1 cellular context compared by ENCODE assay signal in the genomic region with DNA sequence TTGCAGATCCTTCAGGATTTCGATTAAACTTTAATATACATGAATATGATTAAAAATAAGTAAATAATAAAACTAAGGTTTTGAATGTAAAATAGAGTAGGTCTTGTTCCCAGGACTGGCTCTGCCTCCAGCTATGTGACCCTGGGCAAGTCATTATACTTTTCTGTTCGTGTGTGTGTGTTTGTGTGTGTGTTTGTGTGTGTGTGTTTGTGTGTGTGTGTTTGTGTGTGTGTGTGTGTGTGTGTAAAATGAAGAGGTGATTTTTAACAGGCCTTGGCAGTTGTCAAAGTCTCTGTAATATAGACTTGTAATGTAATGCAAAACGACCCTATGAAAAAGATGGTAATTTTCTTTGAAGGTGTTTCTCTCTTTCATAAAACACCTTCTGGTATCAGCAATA.
TF ChIP-seq lines count a peak whose summit lies in the region.

No MANE protein-coding gene starts in this region.

TF ChIP-seq in WTC11, 78 proteins besides CTCF, POLR2A, EP300 and RAD21 (continued from another document):
- TF ChIP-seq, protein P1, sequence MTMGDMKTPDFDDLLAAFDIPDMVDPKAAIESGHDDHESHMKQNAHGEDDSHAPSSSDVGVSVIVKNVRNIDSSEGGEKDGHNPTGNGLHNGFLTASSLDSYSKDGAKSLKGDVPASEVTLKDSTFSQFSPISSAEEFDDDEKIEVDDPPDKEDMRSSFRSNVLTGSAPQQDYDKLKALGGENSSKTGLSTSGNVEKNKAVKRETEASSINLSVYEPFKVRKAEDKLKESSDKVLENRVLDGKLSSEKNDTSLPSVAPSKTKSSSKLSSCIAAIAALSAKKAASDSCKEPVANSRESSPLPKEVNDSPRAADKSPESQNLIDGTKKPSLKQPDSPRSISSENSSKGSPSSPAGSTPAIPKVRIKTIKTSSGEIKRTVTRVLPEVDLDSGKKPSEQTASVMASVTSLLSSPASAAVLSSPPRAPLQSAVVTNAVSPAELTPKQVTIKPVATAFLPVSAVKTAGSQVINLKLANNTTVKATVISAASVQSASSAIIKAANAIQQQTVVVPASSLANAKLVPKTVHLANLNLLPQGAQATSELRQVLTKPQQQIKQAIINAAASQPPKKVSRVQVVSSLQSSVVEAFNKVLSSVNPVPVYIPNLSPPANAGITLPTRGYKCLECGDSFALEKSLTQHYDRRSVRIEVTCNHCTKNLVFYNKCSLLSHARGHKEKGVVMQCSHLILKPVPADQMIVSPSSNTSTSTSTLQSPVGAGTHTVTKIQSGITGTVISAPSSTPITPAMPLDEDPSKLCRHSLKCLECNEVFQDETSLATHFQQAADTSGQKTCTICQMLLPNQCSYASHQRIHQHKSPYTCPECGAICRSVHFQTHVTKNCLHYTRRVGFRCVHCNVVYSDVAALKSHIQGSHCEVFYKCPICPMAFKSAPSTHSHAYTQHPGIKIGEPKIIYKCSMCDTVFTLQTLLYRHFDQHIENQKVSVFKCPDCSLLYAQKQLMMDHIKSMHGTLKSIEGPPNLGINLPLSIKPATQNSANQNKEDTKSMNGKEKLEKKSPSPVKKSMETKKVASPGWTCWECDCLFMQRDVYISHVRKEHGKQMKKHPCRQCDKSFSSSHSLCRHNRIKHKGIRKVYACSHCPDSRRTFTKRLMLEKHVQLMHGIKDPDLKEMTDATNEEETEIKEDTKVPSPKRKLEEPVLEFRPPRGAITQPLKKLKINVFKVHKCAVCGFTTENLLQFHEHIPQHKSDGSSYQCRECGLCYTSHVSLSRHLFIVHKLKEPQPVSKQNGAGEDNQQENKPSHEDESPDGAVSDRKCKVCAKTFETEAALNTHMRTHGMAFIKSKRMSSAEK (CRISPR knock-in tag; IDR thresholded peaks at IDR 0.05; ENCODE audit: borderline replicate concordance), result no peak
- TF ChIP-seq FOXJ3 (CRISPR knock-in tag; IDR thresholded peaks at IDR 0.05; ENCODE audit: borderline replicate concordance), result no peak
- no peak for TF ChIP-seq TCF7 (CRISPR knock-in tag; IDR thresholded peaks at IDR 0.05; ENCODE audit: low read depth)
- TF ChIP-seq ZNF263 (CRISPR knock-in tag; IDR thresholded peaks at IDR 0.05; ENCODE audit: low read depth), result no peak
- TF ChIP-seq ZNF317 (CRISPR knock-in tag; IDR thresholded peaks at IDR 0.05; ENCODE audit: borderline replicate concordance, low read depth), result no peak
- TF ChIP-seq SP1 (CRISPR knock-in tag; conservative IDR thresholded peaks at IDR 0.05), result no peak
- TF ChIP-seq E2F5 (CRISPR knock-in tag; IDR thresholded peaks at IDR 0.05), result no peak
- TF ChIP-seq ZNF219 (CRISPR knock-in tag; IDR thresholded peaks at IDR 0.05; ENCODE audit: borderline replicate concordance), result no peak
- TF ChIP-seq ESRRA (CRISPR knock-in tag; IDR thresholded peaks at IDR 0.05; ENCODE audit: borderline replicate concordance), result no peak
- no peak for TF ChIP-seq ELF4 (CRISPR knock-in tag; IDR thresholded peaks at IDR 0.05; ENCODE audit: low read depth)
- no peak for TF ChIP-seq FOXP1 (CRISPR knock-in tag; IDR thresholded peaks at IDR 0.05; ENCODE audit: borderline replicate concordance)
- no peak for TF ChIP-seq SMAD4 (CRISPR knock-in tag; IDR thresholded peaks at IDR 0.05)
- no peak for TF ChIP-seq OVOL2 (CRISPR knock-in tag; IDR thresholded peaks at IDR 0.05; ENCODE audit: borderline replicate concordance)
- TF ChIP-seq, protein P2, sequence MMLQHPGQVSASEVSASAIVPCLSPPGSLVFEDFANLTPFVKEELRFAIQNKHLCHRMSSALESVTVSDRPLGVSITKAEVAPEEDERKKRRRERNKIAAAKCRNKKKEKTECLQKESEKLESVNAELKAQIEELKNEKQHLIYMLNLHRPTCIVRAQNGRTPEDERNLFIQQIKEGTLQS (CRISPR knock-in tag; conservative IDR thresholded peaks at IDR 0.05), result no peak
TF ChIP-seq in WTC11: peak in this region for 0.
